16 cellular contexts compared by ENCODE assay signal in genomic region chr12:1457901-1458300, GRCh38.
A peak's percentile ranks its signal among the peaks of the same experiment; 100 is the strongest.
DNase-seq lines count a peak whose midpoint lies in the region; ATAC-seq, FAIRE-seq and TF ChIP-seq lines count a peak whose summit lies in the region.
"Had no signal": no experiment of that assay in that cellular context is flagged by ENCODE, and none has a peak within 500 bp of the region (broad histone marks: within the 10 kb centered on the region; RNA-seq: fewer than 3 reads in every experiment).

No MANE protein-coding gene starts in this region.

- peak; percentile 88 for DNase-seq in ACHN
- peak; percentile 100 for DNase-seq in HS-27A (ENCODE audit: low read depth)
- peak; percentile 27 for DNase-seq in astrocyte of the cerebellum (ENCODE audit: low read depth)
- peak; percentile 73 for DNase-seq in hepatic stellate cell (ENCODE audit: low spot score)
- DNase-seq in activated CD4-positive, alpha-beta memory T cell treated with anti-CD3 and anti-CD28 coated beads, Interleukin-2, amount 10 ng/mL, durations not matched to agents 7 days and 5 days = no peak
- DNase-seq in GM19239 (ENCODE audit: insufficient read length, low spot score) = no peak
- no peak for DNase-seq in central memory CD4-positive, alpha-beta T cell
- DNase-seq: activated naive CD4-positive, alpha-beta T cell treated with anti-CD3 and anti-CD28 coated beads, Interleukin-2, amount 10 ng/mL, durations not matched to agents 7 days and 5 days; DND-41; NCI-H2171; small intestine had no signal

- CTCF ChIA-PET in activated CD4-positive, alpha-beta memory T cell treated with anti-CD3 and anti-CD28 coated beads, Interleukin-2, amount 10 ng/mL, durations not matched to agents 7 days and 5 days (lab: Charles Lee) = no interaction called here

- peaks cover 3% of the 10 kb centered on the region for H3K36me3 Mint-ChIP-seq in activated CD4-positive, alpha-beta memory T cell treated with anti-CD3 and anti-CD28 coated beads, Interleukin-2, amount 10 ng/mL, durations not matched to agents 7 days and 5 days (ENCODE audit: low read depth)

- peaks cover 3% of the 10 kb centered on the region for H3K4me1 Mint-ChIP-seq in activated CD4-positive, alpha-beta memory T cell treated with anti-CD3 and anti-CD28 coated beads, Interleukin-2, amount 10 ng/mL, durations not matched to agents 7 days and 5 days
- H3K4me1 Mint-ChIP-seq: B cell had no signal

- no peak overlapping the region for H3K4me3 ChIP-seq in astrocyte of the cerebellum (ENCODE audit: low read depth, low read length)
- H3K4me3 ChIP-seq: neural progenitor cell, tibial nerve had no signal

- no peak for TF ChIP-seq CTCF in astrocyte of the cerebellum (IDR thresholded peaks at IDR 0.05; ENCODE audit: low read depth, low read length, missing control alignments)

- FAIRE-seq in GM19239 (lab: Jason Lieb, UNC) = no peak
- FAIRE-seq: small intestine had no signal

- POLR2A ChIA-PET in activated CD4-positive, alpha-beta memory T cell treated with anti-CD3 and anti-CD28 coated beads, Interleukin-2, amount 10 ng/mL, durations not matched to agents 7 days and 5 days (lab: Charles Lee) = no interaction called here

- no peak overlapping the region for H3K27ac Mint-ChIP-seq in activated CD4-positive, alpha-beta memory T cell treated with anti-CD3 and anti-CD28 coated beads, Interleukin-2, amount 10 ng/mL, durations not matched to agents 7 days and 5 days
- H3K27ac Mint-ChIP-seq: activated naive CD4-positive, alpha-beta T cell treated with anti-CD3 and anti-CD28 coated beads, Interleukin-2, amount 10 ng/mL, durations not matched to agents 7 days and 5 days; B cell; neural progenitor cell had no signal

- no peak for ATAC-seq in GM21786 (IDR thresholded peaks at IDR 0.05; ENCODE audit: unreplicated experiment)
- ATAC-seq: Panc1 had no signal

- no peak overlapping the region for H3K4me3 Mint-ChIP-seq in activated CD4-positive, alpha-beta memory T cell treated with anti-CD3 and anti-CD28 coated beads, Interleukin-2, amount 10 ng/mL, durations not matched to agents 7 days and 5 days
- H3K4me3 Mint-ChIP-seq: activated naive CD4-positive, alpha-beta T cell treated with anti-CD3 and anti-CD28 coated beads, Interleukin-2, amount 10 ng/mL, durations not matched to agents 7 days and 5 days; B cell; neural progenitor cell had no signal

- no peaks in the 10 kb centered on the region for H3K9me3 Mint-ChIP-seq in activated CD4-positive, alpha-beta memory T cell treated with anti-CD3 and anti-CD28 coated beads, Interleukin-2, amount 10 ng/mL, durations not matched to agents 7 days and 5 days
- H3K9me3 Mint-ChIP-seq: activated naive CD4-positive, alpha-beta T cell treated with anti-CD3 and anti-CD28 coated beads, Interleukin-2, amount 10 ng/mL, durations not matched to agents 7 days and 5 days had no signal

- no peaks in the 10 kb centered on the region for H3K27me3 Mint-ChIP-seq in activated CD4-positive, alpha-beta memory T cell treated with anti-CD3 and anti-CD28 coated beads, Interleukin-2, amount 10 ng/mL, durations not matched to agents 7 days and 5 days
- H3K27me3 Mint-ChIP-seq: activated naive CD4-positive, alpha-beta T cell treated with anti-CD3 and anti-CD28 coated beads, Interleukin-2, amount 10 ng/mL, durations not matched to agents 7 days and 5 days; B cell had no signal

- in situ Hi-C loops in ACHN (cut with HindIII; ENCODE audit: low pct_ligation_motif_present, low pct_unique_long_range_greater_than_20kb, low sequenced_read_pairs) (no loop called here), astrocyte of the cerebellum (cut with HindIII; ENCODE audit: low sequenced_read_pairs) (no loop called here)

Comparison
In these comparisons a context has a peak if more than half of its experiments do, and no peak if none do; other contexts are left out.
1. DNase-seq: peak in ACHN (single experiment), HS-27A (single experiment), astrocyte of the cerebellum (single experiment) and hepatic stellate cell (single experiment); none in activated CD4-positive, alpha-beta memory T cell treated with anti-CD3 and anti-CD28 coated beads, Interleukin-2, amount 10 ng/mL, durations not matched to agents 7 days and 5 days (single experiment), GM19239 (single experiment) and central memory CD4-positive, alpha-beta T cell (single experiment).